In the genomic region with DNA sequence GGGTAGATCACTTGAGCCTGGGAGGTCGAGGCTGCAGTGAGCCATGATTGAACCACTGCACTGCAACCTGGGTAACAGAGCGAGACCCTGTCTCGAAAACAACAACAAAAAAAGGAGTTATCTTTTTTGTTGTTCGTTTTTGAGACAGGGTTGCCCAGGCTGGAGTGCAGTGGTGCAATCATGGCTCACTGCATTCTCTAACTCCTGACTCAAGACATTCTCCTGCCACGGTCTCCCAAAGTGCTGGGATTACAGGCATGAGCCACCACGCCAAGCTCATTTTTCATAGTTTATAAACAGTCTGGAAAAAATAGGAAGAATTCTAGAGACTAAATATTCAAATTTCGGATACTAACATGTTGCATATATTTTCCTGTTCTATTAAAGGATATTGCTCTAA, we compare ENCODE assay signal across 14 cellular contexts. TPM values are rescaled to one million over a fixed set of nuclear protein-coding genes. Genes with fewer than 3 reads are reported as not detected.
A peak's percentile ranks its signal among the peaks of the same experiment; 100 is the strongest.
DNase-seq lines count a peak whose midpoint lies in the region; ATAC-seq and TF ChIP-seq lines count a peak whose summit lies in the region.
"Had no signal": no experiment of that assay in that cellular context is flagged by ENCODE, and none has a peak within 500 bp of the region (broad histone marks: within the 10 kb centered on the region; RNA-seq: fewer than 3 reads in every experiment).

No MANE protein-coding gene starts in this region.

- no peak for TF ChIP-seq CTCF in dorsolateral prefrontal cortex (IDR thresholded peaks at IDR 0.05 in 54 of 56, conservative IDR thresholded peaks at IDR 0.05 in 2 of 56; ENCODE audit: low read depth in 1 of 56, partially characterized antibody in 56 of 56)
- TF ChIP-seq CTCF in smooth muscle cell (IDR thresholded peaks at IDR 0.05; ENCODE audit: borderline replicate concordance, insufficient read depth, poor library complexity, severe bottlenecking), result no peak

- 68% methylated on average over 7 of the region's 7 CpGs for WGBS in smooth muscle cell (ENCODE audit: low lambda C conversion rate)

- H3K27ac Mint-ChIP-seq in activated T-cell treated with anti-CD3 and anti-CD28 coated beads, Interleukin-2, amount 50 U/mL, for 24 hours, result peak overlapping the region; percentile 97

- peak overlapping the region; percentile 100 for H3K27ac ChIP-seq in KOPT-K1 (ENCODE audit: low read depth, low read length, poor library complexity, severe bottlenecking)
- H3K27ac ChIP-seq in dorsolateral prefrontal cortex, result peak overlapping the region in 53 of 59 donors; percentile 6 to 86 (median 75)
- peak overlapping the region; percentile 85 for H3K27ac ChIP-seq in smooth muscle cell (ENCODE audit: low read depth)

- no peaks in the 10 kb centered on the region for H4K20me1 ChIP-seq in smooth muscle cell (ENCODE audit: low read depth)

- H3K4me2 ChIP-seq in smooth muscle cell, result peak overlapping the region; percentile 21

- H2AFZ ChIP-seq in smooth muscle cell (ENCODE audit: low read depth), result no peak overlapping the region

- no peaks in the 10 kb centered on the region for H3F3A ChIP-seq in smooth muscle cell (ENCODE audit: low read depth)

- H3K36me3 ChIP-seq in KOPT-K1 (ENCODE audit: insufficient read depth, low read length) (peaks cover 62% of the 10 kb centered on the region), smooth muscle cell (ENCODE audit: low read depth) (no peaks in the 10 kb centered on the region)

- no peaks in the 10 kb centered on the region for H3K4me1 ChIP-seq in smooth muscle cell (ENCODE audit: low read depth)

- intact Hi-C loops in dorsolateral prefrontal cortex (cut with DNase I), result no loop called here

- no peak overlapping the region for H3K4me3 ChIP-seq in dorsolateral prefrontal cortex
- H3K4me3 ChIP-seq in smooth muscle cell, result no peak overlapping the region

- no peaks in the 10 kb centered on the region for H3K9me3 ChIP-seq in KOPT-K1 (ENCODE audit: insufficient read depth, low read length, poor library complexity, severe bottlenecking)
- no peaks in the 10 kb centered on the region for H3K9me3 ChIP-seq in smooth muscle cell (replicated peaks; ENCODE audit: low read depth)

- peak overlapping the region; percentile 65 for H3K9ac ChIP-seq in smooth muscle cell (ENCODE audit: low read depth)

- peaks cover 80% of the 10 kb centered on the region for H3K36me3 Mint-ChIP-seq in activated T-cell treated with anti-CD3 and anti-CD28 coated beads, Interleukin-2, amount 50 U/mL, for 24 hours (ENCODE audit: low read depth)
- peaks cover 21% of the 10 kb centered on the region for H3K36me3 Mint-ChIP-seq in activated T-cell treated with anti-CD3 and anti-CD28 coated beads, Interleukin-2, amount 50 U/mL, for 4 hours (ENCODE audit: insufficient read depth)

- no peaks in the 10 kb centered on the region for H3K79me2 ChIP-seq in smooth muscle cell (ENCODE audit: low read depth)

- H3K27me3 ChIP-seq in dorsolateral prefrontal cortex, result no peaks in the 10 kb centered on the region
- H3K27me3 ChIP-seq in smooth muscle cell (ENCODE audit: low read depth), result no peaks in the 10 kb centered on the region

- H3K4me1 Mint-ChIP-seq in activated T-cell treated with anti-CD3 and anti-CD28 coated beads, Interleukin-2, amount 50 U/mL, for 24 hours (ENCODE audit: low read depth), result peaks cover 55% of the 10 kb centered on the region
- peaks cover 32% of the 10 kb centered on the region for H3K4me1 Mint-ChIP-seq in activated T-cell treated with anti-CD3 and anti-CD28 coated beads, Interleukin-2, amount 50 U/mL, for 4 hours (ENCODE audit: low read depth)

- no peak for ATAC-seq in activated T-cell treated with anti-CD3 and anti-CD28 coated beads, Interleukin-2, amount 50 U/mL, for 4 hours
- ATAC-seq in GM21619 (IDR thresholded peaks at IDR 0.05; ENCODE audit: unreplicated experiment), result no peak
- ATAC-seq in GM18519 (IDR thresholded peaks at IDR 0.05; ENCODE audit: low FRiP score, unreplicated experiment), result no peak
- ATAC-seq: Right ventricle myocardium inferior had no signal

- no peaks in the 10 kb centered on the region for H3K9me3 Mint-ChIP-seq in activated T-cell treated with anti-CD3 and anti-CD28 coated beads, Interleukin-2, amount 50 U/mL, for 24 hours
- no peaks in the 10 kb centered on the region for H3K9me3 Mint-ChIP-seq in activated T-cell treated with anti-CD3 and anti-CD28 coated beads, Interleukin-2, amount 50 U/mL, for 4 hours

- no peak for DNase-seq in activated T-cell treated with anti-CD3 and anti-CD28 coated beads, Interleukin-2, amount 50 U/mL, for 24 hours
- no peak for DNase-seq in activated T-cell treated with anti-CD3 and anti-CD28 coated beads, Interleukin-2, amount 50 U/mL, for 4 hours
- DNase-seq in dorsolateral prefrontal cortex (no peak), smooth muscle cell (lab: John Stamatoyannopoulos, UW; ENCODE audit: unreplicated experiment) (no peak), mucosa of gallbladder (ENCODE audit: low spot score) (no peak)
- DNase-seq: amygdala, Calu3, NCI-H1694 treated with DMSO at 0.1 percent for 48 hours, NCI-H446 treated with DMSO at 0.1 percent for 48 hours, T1000 had no signal

- no peak overlapping the region for H3K4me3 Mint-ChIP-seq in activated T-cell treated with anti-CD3 and anti-CD28 coated beads, Interleukin-2, amount 50 U/mL, for 24 hours
- H3K4me3 Mint-ChIP-seq in activated T-cell treated with anti-CD3 and anti-CD28 coated beads, Interleukin-2, amount 50 U/mL, for 4 hours, result no peak overlapping the region

- H3K27me3 Mint-ChIP-seq in activated T-cell treated with anti-CD3 and anti-CD28 coated beads, Interleukin-2, amount 50 U/mL, for 24 hours, result no peaks in the 10 kb centered on the region
- H3K27me3 Mint-ChIP-seq in activated T-cell treated with anti-CD3 and anti-CD28 coated beads, Interleukin-2, amount 50 U/mL, for 4 hours (ENCODE audit: low read depth), result no peaks in the 10 kb centered on the region

RNA-seq across cellular contexts. Expression of gene SFXN4, which starts 29.4 kb away (rescaled TPM):
- 10 to 100 TPM; 65.3 to 90.1 (median 72.8) TPM for total RNA-seq in activated T-cell treated with anti-CD3 and anti-CD28 coated beads, Interleukin-2, amount 50 U/mL, for 4 hours
- total RNA-seq in dorsolateral prefrontal cortex, result 10 to 100 TPM; 22.4 to 49.6 (median 31.7) TPM
- total RNA-seq in smooth muscle cell, result 7.9 and 12.2 TPM in 2 replicates
- polyA plus RNA-seq in smooth muscle cell, result 12.8 and 16.2 TPM in 2 replicates
- 15.8 TPM for total RNA-seq in mucosa of gallbladder

RNA-seq across cellular contexts. Expression of gene DENND10, which starts 32.2 kb away (rescaled TPM):
- 10 to 100 TPM; 12.7 to 15.3 (median 13.8) TPM for total RNA-seq in activated T-cell treated with anti-CD3 and anti-CD28 coated beads, Interleukin-2, amount 50 U/mL, for 4 hours
- total RNA-seq in dorsolateral prefrontal cortex (10 to 100 TPM; 30.1 to 60.7 (median 44.6) TPM), smooth muscle cell (45.1 and 57.0 TPM in 2 replicates), mucosa of gallbladder (30.0 TPM)
- polyA plus RNA-seq in smooth muscle cell, result 51.0 and 57.2 TPM in 2 replicates

RNA-seq across cellular contexts. Expression of gene PRDX3, which starts 42.5 kb away (rescaled TPM):
- total RNA-seq in activated T-cell treated with anti-CD3 and anti-CD28 coated beads, Interleukin-2, amount 50 U/mL, for 4 hours, result 100 to 1,000 TPM; 155 to 182 (median 167) TPM
- 100 to 1,000 TPM in 10 of 120 experiments, 10 to 100 TPM in 110; 62.3 to 112 (median 87.0) TPM for total RNA-seq in dorsolateral prefrontal cortex
- total RNA-seq in smooth muscle cell, result 156 and 162 TPM in 2 replicates
- 97.3 and 123 TPM in 2 replicates for polyA plus RNA-seq in smooth muscle cell
- total RNA-seq in mucosa of gallbladder, result 126 TPM

RNA-seq across cellular contexts. Expression of gene EIF3A, which starts 55.5 kb away (rescaled TPM):
- 100 to 1,000 TPM; 188 to 194 (median 194) TPM for total RNA-seq in activated T-cell treated with anti-CD3 and anti-CD28 coated beads, Interleukin-2, amount 50 U/mL, for 4 hours
- total RNA-seq in dorsolateral prefrontal cortex (10 to 100 TPM; 63.1 to 89.9 (median 72.7) TPM), smooth muscle cell (95.0 and 105 TPM in 2 replicates), mucosa of gallbladder (86.8 TPM)
- polyA plus RNA-seq in smooth muscle cell, result 37.9 and 51.5 TPM in 2 replicates
